In the genomic region with DNA sequence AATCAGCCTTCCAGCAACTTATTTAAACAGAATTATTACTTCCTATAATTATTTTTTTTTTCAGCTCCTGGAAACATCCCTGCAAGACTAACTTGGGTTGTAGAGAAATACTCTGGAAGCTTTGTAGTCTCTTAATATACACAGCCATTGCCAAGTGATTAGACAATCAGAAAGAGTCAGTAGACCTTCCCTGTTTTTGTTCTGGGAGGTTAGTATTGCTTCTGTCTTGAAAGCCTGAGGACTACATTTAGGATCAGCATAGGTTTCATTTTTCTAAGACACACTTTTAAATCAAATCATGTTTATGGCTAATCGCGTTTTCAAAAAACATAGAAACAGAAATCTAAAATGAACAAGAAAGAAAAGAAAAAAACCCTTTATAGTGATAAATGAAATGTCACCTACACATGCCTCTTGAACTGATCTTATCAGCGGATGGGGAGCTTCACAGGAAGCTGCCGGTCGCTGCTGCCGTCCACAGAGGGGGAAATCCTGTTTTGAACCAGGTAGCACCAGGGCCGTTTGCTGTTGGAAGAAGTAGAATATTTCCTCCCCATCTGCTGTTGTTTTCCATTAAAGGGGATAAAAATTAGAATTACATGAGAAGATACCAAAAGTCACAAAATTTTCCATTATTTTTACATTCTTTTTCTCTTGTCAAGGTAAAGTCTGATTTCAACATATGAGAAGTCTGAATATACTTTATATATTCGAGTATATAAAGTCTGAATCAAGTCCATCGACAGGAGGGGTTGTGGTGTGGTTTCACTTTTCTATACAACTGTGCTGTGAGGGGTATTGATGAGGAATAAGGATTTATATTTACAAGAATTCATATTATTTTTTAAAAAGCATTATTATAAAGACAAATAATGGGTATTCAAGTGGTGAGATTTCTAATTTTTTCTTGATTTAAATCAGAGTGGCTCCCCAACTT, we compare ENCODE assay signal across 8 cellular contexts.
DNase-seq lines count a peak whose midpoint lies in the region; ATAC-seq, FAIRE-seq and TF ChIP-seq lines count a peak whose summit lies in the region.

No MANE protein-coding gene starts in this region.

- peak; percentile 93 to 94 for ATAC-seq in activated CD4-positive, CD25-positive, alpha-beta regulatory T cell treated with anti-CD3 and anti-CD28 coated beads, Interleukin-2, amount 50 U/mL, for 24 hours
- peak; percentile 49; the same call in 1 of the 3 replicates for ATAC-seq in K562
- ATAC-seq in GM21786 (IDR thresholded peaks at IDR 0.05; ENCODE audit: unreplicated experiment), result no peak
- ATAC-seq in GM19397 (IDR thresholded peaks at IDR 0.05; ENCODE audit: unreplicated experiment), result no peak

- 0% methylated on average over 9 of the region's 9 CpGs for WGBS in K562 (ENCODE audit: insufficient coverage, low coverage, missing lambda C conversion rate)

- peaks cover 18 to 32% of the 10 kb centered on the region in 2 experiments; a peak in 4 of 5 replicates for H3K27me3 ChIP-seq in K562 (ENCODE audit: control insufficient read depth in 2 of 2, insufficient read depth in 2 of 2, low read length in 2 of 2)

- no peaks in the 10 kb centered on the region for H3K79me2 ChIP-seq in K562 (ENCODE audit: control insufficient read depth, insufficient read depth, low read length)

- H2AFZ ChIP-seq in K562 (ENCODE audit: low read depth, low read length), result peak overlapping the region; percentile 23; the same call in 1 of the 2 replicates

- DNase-seq in GM12892 (ENCODE audit: insufficient read length), result no peak
- DNase-seq in K562 (ENCODE audit: extremely low read depth in 1 of 4, low spot score in 3 of 4), result peak in 2 of 4 experiments; percentile 32 to 38
- DNase-seq in stimulated activated CD4-positive, alpha-beta T cell treated with anti-CD3 and anti-CD28 coated beads, Interleukin-2, amount 100 ng/mL, for 4 hours (ENCODE audit: low read depth), result peak; percentile 47
- DNase-seq in iPS-NIHi7 (ENCODE audit: extremely low spot score), result no peak
- DNase-seq in hepatic stellate cell (ENCODE audit: low spot score), result no peak

- no TSS peak for BruUV-seq in K562 (replicated peaks; lab: Mats Ljungman, UMichigan)

- H3K4me2 ChIP-seq in K562 (ENCODE audit: insufficient read depth, low read length), result no peak overlapping the region

- no peak overlapping the region for H3K9ac ChIP-seq in K562 (ENCODE audit: insufficient read depth in 1 of 2, low read depth in 2 of 2, low read length in 2 of 2)

- intact Hi-C loops in K562 (cut with micrococcal nuclease), result no loop called here

- H3K27ac ChIP-seq in K562 (ENCODE audit: extremely low read depth, low read depth, low read length), result no peak overlapping the region

- in situ Hi-C loops in K562 (cut with MboI), result no loop called here

- H4K20me1 ChIP-seq in K562 (replicated peaks; ENCODE audit: control insufficient read depth, insufficient read depth, low read length), result no peaks in the 10 kb centered on the region

- FAIRE-seq in GM12892 (lab: Jason Lieb, UNC), result peak; percentile 44
- FAIRE-seq in K562 (lab: Jason Lieb, UNC), result no peak

- CTCF ChIA-PET in K562 (lab: Yijun Ruan, JAX; ENCODE audit: low intra/inter-chr PET ratio), result no interaction called here

- no peak for TF ChIP-seq RAD21 in K562 (CRISPR knock-in tag; conservative IDR thresholded peaks at IDR 0.05 in 1 of 2, IDR thresholded peaks at IDR 0.05 in 1 of 2)

- no peaks in the 10 kb centered on the region; a peak in 1 of 5 replicates for H3K4me1 ChIP-seq in K562 (replicated peaks in 1 of 2; ENCODE audit: control insufficient read depth in 2 of 2, insufficient read depth in 2 of 2, low read length in 2 of 2)

- H3K9me1 ChIP-seq in K562 (ENCODE audit: control insufficient read depth, insufficient read depth, low read length), result no peaks in the 10 kb centered on the region

- H3K9me3 ChIP-seq in K562 (replicated peaks; ENCODE audit: control insufficient read depth, insufficient read depth, low read depth, low read length), result no peaks in the 10 kb centered on the region

- no peak overlapping the region for H3K4me3 ChIP-seq in K562

- TF ChIP-seq EP300 in K562 (IDR thresholded peaks at IDR 0.05; ENCODE audit: low read length), result no peak

- no peak for TF ChIP-seq POLR2A in GM12892 (IDR thresholded peaks at IDR 0.05; ENCODE audit: low read depth, low read length)
- TF ChIP-seq POLR2A in K562 (conservative IDR thresholded peaks at IDR 0.05), result no peak

- TF ChIP-seq CTCF in K562 (IDR thresholded peaks at IDR 0.05 in 2 of 3, conservative IDR thresholded peaks at IDR 0.05 in 1 of 3; ENCODE audit: insufficient read depth in 2 of 3, low read depth in 1 of 3, low read length in 3 of 3), result no peak

- POLR2A ChIA-PET in K562 (lab: Yijun Ruan, JAX), result interaction anchor here (0.7 to 1.4 kb wide), 2 partner anchors 16 to 17 kb away, joined by 3 read pairs; no protein-coding TSS in a partner anchor

- H3K36me3 ChIP-seq in K562 (ENCODE audit: control insufficient read depth, insufficient read depth, low read length), result no peaks in the 10 kb centered on the region

TF ChIP-seq in K562, 482 proteins besides CTCF, POLR2A, EP300 and RAD21 (continues in another document):
- TF ChIP-seq GABPA (tag; conservative IDR thresholded peaks at IDR 0.05; ENCODE audit: low read depth) (peak; percentile 60), PPARD (CRISPR knock-in tag; IDR thresholded peaks at IDR 0.05) (no peak), DMBX1 (CRISPR knock-in tag; IDR thresholded peaks at IDR 0.05; ENCODE audit: borderline replicate concordance) (no peak), KDM1A (IDR thresholded peaks at IDR 0.05) (no peak), GATA2 (CRISPR knock-in tag; IDR thresholded peaks at IDR 0.05) (peak; percentile 40; the same call in 1 of the 2 replicates), ZNF696 (CRISPR knock-in tag; conservative IDR thresholded peaks at IDR 0.05) (no peak), NFIX (CRISPR knock-in tag; IDR thresholded peaks at IDR 0.05; ENCODE audit: low read depth) (no peak), ETV1 (tag; conservative IDR thresholded peaks at IDR 0.05; ENCODE audit: low read depth) (peak; percentile 43; the same call in 1 of the 2 replicates), ZNF140 (CRISPR knock-in tag; IDR thresholded peaks at IDR 0.05) (no peak), EGR1 (conservative IDR thresholded peaks at IDR 0.05) (no peak), IFI16 (CRISPR knock-in tag; IDR thresholded peaks at IDR 0.05) (no peak), SMAD3 (CRISPR knock-in tag; conservative IDR thresholded peaks at IDR 0.05) (no peak), MAFF (IDR thresholded peaks at IDR 0.05; ENCODE audit: low read length) (no peak), SIN3B (IDR thresholded peaks at IDR 0.05; ENCODE audit: low read depth) (no peak), CBX1 (IDR thresholded peaks at IDR 0.05; ENCODE audit: low read depth) (no peak)
- TF ChIP-seq, protein P1, sequence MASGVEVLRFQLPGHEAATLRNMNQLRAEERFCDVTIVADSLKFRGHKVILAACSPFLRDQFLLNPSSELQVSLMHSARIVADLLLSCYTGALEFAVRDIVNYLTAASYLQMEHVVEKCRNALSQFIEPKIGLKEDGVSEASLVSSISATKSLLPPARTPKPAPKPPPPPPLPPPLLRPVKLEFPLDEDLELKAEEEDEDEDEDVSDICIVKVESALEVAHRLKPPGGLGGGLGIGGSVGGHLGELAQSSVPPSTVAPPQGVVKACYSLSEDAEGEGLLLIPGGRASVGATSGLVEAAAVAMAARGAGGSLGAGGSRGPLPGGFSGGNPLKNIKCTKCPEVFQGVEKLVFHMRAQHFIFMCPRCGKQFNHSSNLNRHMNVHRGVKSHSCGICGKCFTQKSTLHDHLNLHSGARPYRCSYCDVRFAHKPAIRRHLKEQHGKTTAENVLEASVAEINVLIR (CRISPR knock-in tag; IDR thresholded peaks at IDR 0.05), result no peak
- TF ChIP-seq, protein P2, sequence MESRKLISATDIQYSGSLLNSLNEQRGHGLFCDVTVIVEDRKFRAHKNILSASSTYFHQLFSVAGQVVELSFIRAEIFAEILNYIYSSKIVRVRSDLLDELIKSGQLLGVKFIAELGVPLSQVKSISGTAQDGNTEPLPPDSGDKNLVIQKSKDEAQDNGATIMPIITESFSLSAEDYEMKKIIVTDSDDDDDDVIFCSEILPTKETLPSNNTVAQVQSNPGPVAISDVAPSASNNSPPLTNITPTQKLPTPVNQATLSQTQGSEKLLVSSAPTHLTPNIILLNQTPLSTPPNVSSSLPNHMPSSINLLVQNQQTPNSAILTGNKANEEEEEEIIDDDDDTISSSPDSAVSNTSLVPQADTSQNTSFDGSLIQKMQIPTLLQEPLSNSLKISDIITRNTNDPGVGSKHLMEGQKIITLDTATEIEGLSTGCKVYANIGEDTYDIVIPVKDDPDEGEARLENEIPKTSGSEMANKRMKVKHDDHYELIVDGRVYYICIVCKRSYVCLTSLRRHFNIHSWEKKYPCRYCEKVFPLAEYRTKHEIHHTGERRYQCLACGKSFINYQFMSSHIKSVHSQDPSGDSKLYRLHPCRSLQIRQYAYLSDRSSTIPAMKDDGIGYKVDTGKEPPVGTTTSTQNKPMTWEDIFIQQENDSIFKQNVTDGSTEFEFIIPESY (CRISPR knock-in tag; IDR thresholded peaks at IDR 0.05), result no peak
- TF ChIP-seq, protein P3, sequence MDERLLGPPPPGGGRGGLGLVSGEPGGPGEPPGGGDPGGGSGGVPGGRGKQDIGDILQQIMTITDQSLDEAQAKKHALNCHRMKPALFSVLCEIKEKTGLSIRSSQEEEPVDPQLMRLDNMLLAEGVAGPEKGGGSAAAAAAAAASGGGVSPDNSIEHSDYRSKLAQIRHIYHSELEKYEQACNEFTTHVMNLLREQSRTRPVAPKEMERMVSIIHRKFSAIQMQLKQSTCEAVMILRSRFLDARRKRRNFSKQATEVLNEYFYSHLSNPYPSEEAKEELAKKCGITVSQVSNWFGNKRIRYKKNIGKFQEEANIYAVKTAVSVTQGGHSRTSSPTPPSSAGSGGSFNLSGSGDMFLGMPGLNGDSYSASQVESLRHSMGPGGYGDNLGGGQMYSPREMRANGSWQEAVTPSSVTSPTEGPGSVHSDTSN (CRISPR knock-in tag; IDR thresholded peaks at IDR 0.05; ENCODE audit: low read depth), result no peak
- TF ChIP-seq, protein P3 (tag; conservative IDR thresholded peaks at IDR 0.05; ENCODE audit: low read depth), result peak; percentile 75

Comparison
In these comparisons a context has a peak if more than half of its experiments do, and no peak if none do; other contexts are left out.
1. ATAC-seq: peak in activated CD4-positive, CD25-positive, alpha-beta regulatory T cell treated with anti-CD3 and anti-CD28 coated beads, Interleukin-2, amount 50 U/mL, for 24 hours (2 of 2) and K562 (single experiment); none in GM21786 (single experiment) and GM19397 (single experiment).